8 cellular contexts compared by ENCODE assay signal in the genomic region with DNA sequence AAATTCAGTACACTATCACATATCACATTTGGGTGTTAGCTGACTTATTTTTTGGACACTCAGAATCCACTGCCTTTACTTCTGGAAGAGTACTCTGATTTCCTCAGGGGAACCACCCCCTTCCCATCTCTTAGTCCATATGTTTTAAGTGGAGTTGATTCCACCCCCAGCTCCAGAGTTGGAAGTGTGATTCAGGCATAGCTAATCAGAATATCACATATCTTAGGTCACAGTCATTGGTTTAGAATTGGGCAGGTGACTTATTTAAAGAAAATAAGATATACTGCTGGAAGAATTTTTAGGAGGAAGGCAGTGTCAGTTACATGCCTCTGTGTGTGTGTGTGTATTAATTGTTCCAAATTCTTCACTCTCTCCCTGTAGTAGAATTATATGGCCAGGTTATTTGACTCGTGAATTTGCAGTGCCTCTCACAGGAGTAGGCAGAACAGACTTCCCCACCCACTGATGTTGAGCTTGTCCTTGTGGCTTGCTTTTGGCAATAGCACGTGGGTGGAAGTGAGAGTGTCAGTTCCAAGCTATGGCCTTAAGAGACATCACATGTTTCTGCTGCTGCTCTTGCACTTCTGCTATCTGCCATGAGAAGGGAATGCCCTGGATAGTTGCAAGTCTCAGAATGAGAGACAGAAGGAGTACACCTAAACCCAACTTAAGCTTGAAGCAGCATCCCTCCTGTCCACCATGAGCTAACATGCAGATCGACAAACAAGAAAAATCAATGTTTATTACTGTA. TPM values are rescaled to one million over a fixed set of nuclear protein-coding genes. Genes with fewer than 3 reads are reported as not detected.
DNase-seq lines count a peak whose midpoint lies in the region; ATAC-seq, FAIRE-seq and TF ChIP-seq lines count a peak whose summit lies in the region.

No MANE protein-coding gene starts in this region.

- no peak for TF ChIP-seq CTCF in left ventricle myocardium inferior (IDR thresholded peaks at IDR 0.05; ENCODE audit: borderline replicate concordance)
- no peak for TF ChIP-seq CTCF in stomach (IDR thresholded peaks at IDR 0.05)

- H3K36me3 ChIP-seq in left ventricle myocardium inferior (no peaks in the 10 kb centered on the region), stomach (no peaks in the 10 kb centered on the region)

- intact Hi-C loops in left ventricle myocardium inferior (cut with micrococcal nuclease) (no loop called here), stomach (cut with DNase I; ENCODE audit: low total_unique reads) (no loop called here)

- peak; percentile 97 for FAIRE-seq in GM12891 (lab: Jason Lieb, UNC)

- peak; percentile 99 for ATAC-seq in GM21526 (IDR thresholded peaks at IDR 0.05; ENCODE audit: low FRiP score, unreplicated experiment)
- ATAC-seq in HG03571 (IDR thresholded peaks at IDR 0.05; ENCODE audit: unreplicated experiment) = peak; percentile 96

- H3K4me1 ChIP-seq in left ventricle myocardium inferior (peaks cover 17% of the 10 kb centered on the region), stomach (peaks cover 0 to 7% (median 0%) of the 10 kb centered on the region in 4 donors)

- no peaks in the 10 kb centered on the region for H3K9me3 ChIP-seq in left ventricle myocardium inferior (replicated peaks)
- H3K9me3 ChIP-seq in stomach = no peaks in the 10 kb centered on the region

- TF ChIP-seq EP300 in stomach (IDR thresholded peaks at IDR 0.05) = no peak

- peak; percentile 34 for DNase-seq in GM12891 (ENCODE audit: insufficient read length, low spot score)
- no peak for DNase-seq in left ventricle myocardium inferior
- no peak for DNase-seq in NCI-H345 (lab: John Stamatoyannopoulos, UW)
- no peak for DNase-seq in stimulated activated CD4-positive, alpha-beta T cell treated with anti-CD3 and anti-CD28 coated beads, Interleukin-15, amount 100 ng/mL, for 24 hours
- no peak for DNase-seq in NCI-H2196 treated with DMSO at 0.1 percent for 48 hours (lab: John Stamatoyannopoulos, UW; ENCODE audit: unreplicated experiment)
- no peak for DNase-seq in stomach

- H3K27me3 ChIP-seq in left ventricle myocardium inferior (ENCODE audit: low read depth) (no peaks in the 10 kb centered on the region), stomach (peaks cover 0 to 3% (median 0%) of the 10 kb centered on the region in 3 donors)

- WGBS in stomach, 5 donors = 36 to 51% (median 40%) methylated on average over 3 of the region's 3 CpGs

- no peak for TF ChIP-seq POLR2A in GM12891 (IDR thresholded peaks at IDR 0.05; ENCODE audit: low read depth, low read length)
- TF ChIP-seq POLR2A in stomach (IDR thresholded peaks at IDR 0.05) = no peak

- H3K27ac ChIP-seq in left ventricle myocardium inferior (replicated peaks) (peak overlapping the region; percentile 21), stomach (no peak overlapping the region)

- H3K4me3 ChIP-seq in left ventricle myocardium inferior = no peak overlapping the region
- no peak overlapping the region for H3K4me3 ChIP-seq in stomach

TF ChIP-seq in GM12891, 5 proteins besides CTCF, POLR2A, EP300 and RAD21:
- TF ChIP-seq POLR2AphosphoS5 (IDR thresholded peaks at IDR 0.05; ENCODE audit: low read depth, low read length) (no peak), SPI1 (IDR thresholded peaks at IDR 0.05; ENCODE audit: low read depth, low read length) (peak; percentile 91)
TF ChIP-seq in GM12891: peak in this region for 1.

RNA-seq across cellular contexts. Expression of a gene that starts 6.4 kb away (rescaled TPM):
- 0.76 TPM for polyA plus RNA-seq in GM12891 (2012; ENCODE audit: low read depth, missing spikeins)
- total RNA-seq in left ventricle myocardium inferior = 1.8 TPM
- 10 to 100 TPM in 1 of 5 donors, 1 to 10 TPM in 3, not detected in 1; 1.8 to 29.7 (median 6.2) TPM for total RNA-seq in stomach
- polyA plus RNA-seq in stomach = 1 to 10 TPM; 1.0 to 1.5 (median 1.1) TPM
